ENCODE assay signal across 36 cellular contexts in the genomic region with DNA sequence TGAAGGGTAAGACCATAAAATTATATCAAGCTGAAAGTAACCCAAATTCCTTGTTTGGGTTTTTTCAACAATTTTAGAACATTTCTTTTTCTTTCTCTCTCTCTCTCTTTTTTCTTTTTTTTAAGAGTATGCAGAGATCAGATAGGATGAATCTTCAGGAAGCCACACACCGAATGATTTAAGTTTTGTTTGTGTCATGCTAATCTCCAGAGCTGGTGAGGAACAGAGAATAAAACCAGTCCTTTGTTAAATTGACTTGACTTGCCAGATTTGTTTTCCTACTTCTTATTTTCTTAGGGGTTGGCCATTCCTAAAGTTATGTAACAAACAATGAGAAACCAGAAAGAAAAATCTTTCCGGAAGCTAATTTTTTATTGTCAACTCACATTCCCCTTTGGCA.
"Had no signal": no experiment of that assay in that cellular context is flagged by ENCODE, and none has a peak within 500 bp of the region (broad histone marks: within the 10 kb centered on the region; RNA-seq: fewer than 3 reads in every experiment).

No MANE protein-coding gene starts in this region.

- H3K27me3 Mint-ChIP-seq: activated CD4-positive, alpha-beta memory T cell treated with anti-CD3 and anti-CD28 coated beads, Interleukin-2, amount 10 ng/mL, durations not matched to agents 7 days and 5 days; activated CD8-positive, alpha-beta memory T cell treated with anti-CD3 and anti-CD28 coated beads, Interleukin-2, amount 10 ng/mL, durations not matched to agents 7 days and 5 days; activated naive CD4-positive, alpha-beta T cell treated with anti-CD3 and anti-CD28 coated beads, Interleukin-2, amount 10 ng/mL, durations not matched to agents 7 days and 5 days; activated naive CD8-positive, alpha-beta T cell; activated naive CD8-positive, alpha-beta T cell treated with anti-CD3 and anti-CD28 coated beads, Interleukin-2, amount 50 U/mL, for 24 hours; brain had no signal

- H3K4me1 Mint-ChIP-seq: activated CD4-positive, alpha-beta memory T cell treated with anti-CD3 and anti-CD28 coated beads, Interleukin-2, amount 10 ng/mL, durations not matched to agents 7 days and 5 days; activated CD8-positive, alpha-beta memory T cell treated with anti-CD3 and anti-CD28 coated beads, Interleukin-2, amount 10 ng/mL, durations not matched to agents 7 days and 5 days; activated naive CD4-positive, alpha-beta T cell treated with anti-CD3 and anti-CD28 coated beads, Interleukin-2, amount 10 ng/mL, durations not matched to agents 7 days and 5 days; activated naive CD8-positive, alpha-beta T cell treated with anti-CD3 and anti-CD28 coated beads, Interleukin-2, amount 50 U/mL, for 24 hours; brain had no signal

- H3K27me3 ChIP-seq: MG63 had no signal

- H3K4me3 ChIP-seq: MG63, PC-9 had no signal

- ATAC-seq: activated CD8-positive, alpha-beta memory T cell treated with anti-CD3 and anti-CD28 coated beads, Interleukin-2, amount 10 ng/mL, durations not matched to agents 7 days and 5 days; activated naive CD8-positive, alpha-beta T cell treated with anti-CD3 and anti-CD28 coated beads, Interleukin-2, amount 50 U/mL, for 24 hours; Right ventricle myocardium inferior had no signal

- H3K36me3 ChIP-seq: MG63 had no signal

- H2AFZ ChIP-seq: PC-9 had no signal

- H3K9me3 Mint-ChIP-seq: activated CD4-positive, alpha-beta memory T cell treated with anti-CD3 and anti-CD28 coated beads, Interleukin-2, amount 10 ng/mL, durations not matched to agents 7 days and 5 days had no signal

- H3K27ac Mint-ChIP-seq: activated CD4-positive, alpha-beta memory T cell treated with anti-CD3 and anti-CD28 coated beads, Interleukin-2, amount 10 ng/mL, durations not matched to agents 7 days and 5 days; activated CD8-positive, alpha-beta memory T cell treated with anti-CD3 and anti-CD28 coated beads, Interleukin-2, amount 10 ng/mL, durations not matched to agents 7 days and 5 days; activated naive CD4-positive, alpha-beta T cell treated with anti-CD3 and anti-CD28 coated beads, Interleukin-2, amount 10 ng/mL, durations not matched to agents 7 days and 5 days; activated naive CD8-positive, alpha-beta T cell; activated naive CD8-positive, alpha-beta T cell treated with anti-CD3 and anti-CD28 coated beads, Interleukin-2, amount 50 U/mL, for 24 hours; brain had no signal

- H3K36me3 Mint-ChIP-seq: activated CD8-positive, alpha-beta memory T cell treated with anti-CD3 and anti-CD28 coated beads, Interleukin-2, amount 10 ng/mL, durations not matched to agents 7 days and 5 days; activated naive CD4-positive, alpha-beta T cell treated with anti-CD3 and anti-CD28 coated beads, Interleukin-2, amount 10 ng/mL, durations not matched to agents 7 days and 5 days; activated naive CD8-positive, alpha-beta T cell; brain had no signal

- DNase-seq: activated CD4-positive, alpha-beta memory T cell treated with anti-CD3 and anti-CD28 coated beads, Interleukin-2, amount 10 ng/mL, durations not matched to agents 7 days and 5 days; activated CD4-positive, alpha-beta T cell treated with anti-CD3 and anti-CD28 coated beads for 1 hour; activated CD4-positive, alpha-beta T cell treated with anti-CD3 and anti-CD28 coated beads for 48 hours; activated CD4-positive, CD25-positive, alpha-beta regulatory T cell; activated CD8-positive, alpha-beta memory T cell treated with anti-CD3 and anti-CD28 coated beads for 24 hours; activated CD8-positive, alpha-beta memory T cell treated with anti-CD3 and anti-CD28 coated beads, Interleukin-2, amount 10 ng/mL, durations not matched to agents 7 days and 5 days; activated CD8-positive, alpha-beta memory T cell treated with anti-CD3 and anti-CD28 coated beads, Interleukin-2, amount 50 U/mL, for 48 hours; activated effector memory CD4-positive, alpha-beta T cell treated with Interleukin-2 at 50 U/mL for 16 hours; activated naive CD4-positive, alpha-beta T cell treated with anti-CD3 and anti-CD28 coated beads, Interleukin-2, amount 10 ng/mL, durations not matched to agents 7 days and 5 days; activated naive CD8-positive, alpha-beta T cell treated with anti-CD3 and anti-CD28 coated beads, Interleukin-2, amount 50 U/mL, for 24 hours; activated T-cell treated with anti-CD3 and anti-CD28 coated beads, Interleukin-2, amount 50 U/mL, for 48 hours; anterior cingulate cortex; caudate nucleus; cerebellar nuclear complex; Kasumi-1; MG63; NCI-H1048; NCI-H1105 treated with DMSO at 0.1 percent for 48 hours; NCI-H1436; NCI-H1694; NCI-H1930; NCI-H345; NCI-H524 treated with DMSO at 0.1 percent for 48 hours; NCI-H748 treated with DMSO at 0.1 percent for 48 hours; NK-92 treated with Interleukin-12 subunit alpha and Interleukin-12 subunit beta, amount 100 ng/mL, for 24 hours; PC-9; SIG-M5; SW 1271; T-helper 1 cell; T-helper 2 cell; T-helper 9 cell had no signal

- H3K4me2 ChIP-seq: PC-9 had no signal

- H3K9me3 ChIP-seq: MG63 had no signal

- H3K27ac ChIP-seq: PC-9, RWPE1, VCaP had no signal

- H3K4me3 Mint-ChIP-seq: activated CD4-positive, alpha-beta memory T cell treated with anti-CD3 and anti-CD28 coated beads, Interleukin-2, amount 10 ng/mL, durations not matched to agents 7 days and 5 days; activated CD8-positive, alpha-beta memory T cell treated with anti-CD3 and anti-CD28 coated beads, Interleukin-2, amount 10 ng/mL, durations not matched to agents 7 days and 5 days; activated naive CD4-positive, alpha-beta T cell treated with anti-CD3 and anti-CD28 coated beads, Interleukin-2, amount 10 ng/mL, durations not matched to agents 7 days and 5 days; activated naive CD8-positive, alpha-beta T cell; activated naive CD8-positive, alpha-beta T cell treated with anti-CD3 and anti-CD28 coated beads, Interleukin-2, amount 50 U/mL, for 24 hours; brain had no signal
